In the genomic region with DNA sequence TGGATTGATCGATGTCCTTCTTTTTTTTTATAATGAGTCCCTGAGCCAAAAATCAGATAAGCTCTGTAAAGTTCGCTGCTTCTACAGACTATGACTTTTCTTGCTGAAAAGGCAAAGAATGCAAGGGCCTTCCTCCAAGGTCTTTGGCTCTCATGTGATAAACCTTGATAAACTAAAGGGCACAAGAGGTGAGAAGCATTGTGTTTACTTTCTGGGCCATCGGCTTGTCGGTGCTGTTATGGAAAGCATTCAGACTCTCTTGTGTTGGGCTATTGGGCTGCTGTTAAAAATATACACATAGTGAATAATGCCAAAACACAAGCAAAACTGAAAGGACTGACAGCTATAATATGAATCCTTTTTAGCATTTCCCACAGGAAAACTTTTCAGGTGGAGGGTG, we compare ENCODE assay signal across 17 cellular contexts.
DNase-seq lines count a peak whose midpoint lies in the region; ATAC-seq and TF ChIP-seq lines count a peak whose summit lies in the region.
"Had no signal": no experiment of that assay in that cellular context is flagged by ENCODE, and none has a peak within 500 bp of the region (broad histone marks: within the 10 kb centered on the region; RNA-seq: fewer than 3 reads in every experiment).

No MANE protein-coding gene starts in this region.

- POLR2A ChIA-PET in IMR-90 (lab: Charles Lee; ENCODE audit: unreplicated experiment) = no interaction called here

- H3K36me3 ChIP-seq in IMR-90 (ENCODE audit: control insufficient read depth, insufficient read depth, low read length) = no peaks in the 10 kb centered on the region
- no peaks in the 10 kb centered on the region for H3K36me3 ChIP-seq in Karpas-422 (ENCODE audit: insufficient read depth, low read length)
- no peaks in the 10 kb centered on the region for H3K36me3 ChIP-seq in parathyroid adenoma (ENCODE audit: control insufficient read depth, insufficient read depth, low read length)
- H3K36me3 ChIP-seq: BE2C had no signal

- no CpG with 5 or more reads among the region's 4 CpGs for WGBS in IMR-90 (ENCODE audit: extremely low coverage in 2 of 2, insufficient read length in 1 of 2), 2 experiments

- H4K8ac ChIP-seq in IMR-90 (ENCODE audit: low read depth in 2 of 2, low read length in 2 of 2) = no peak overlapping the region

- intact Hi-C loops in IMR-90 (cut with micrococcal nuclease) = loop anchor here (10.0 kb wide), 1 partner anchor 1249 kb away; no protein-coding TSS in a partner anchor

- dilution Hi-C loops in IMR-90 (cut with HindIII; ENCODE audit: low sequenced_read_pairs, unreplicated experiment) = no loop called here

- H3K4me2 ChIP-seq in IMR-90 (ENCODE audit: low read depth, low read length) (no peak overlapping the region), Karpas-422 (ENCODE audit: low read depth, low read length, poor library complexity, severe bottlenecking) (no peak overlapping the region), parathyroid adenoma (ENCODE audit: low read length) (peak overlapping the region; percentile 29)
- H3K4me2 ChIP-seq: A549 had no signal

- no peak for ATAC-seq in IMR-90 (ENCODE audit: low read depth)
- ATAC-seq: A549 had no signal

- TF ChIP-seq CTCF in IMR-90 (conservative IDR thresholded peaks at IDR 0.05; ENCODE audit: low read depth, low read length) (no peak), parathyroid adenoma (IDR thresholded peaks at IDR 0.05) (no peak)

- H3K27me3 ChIP-seq in IMR-90 (ENCODE audit: control insufficient read depth, insufficient read depth, low read length) (no peaks in the 10 kb centered on the region), Karpas-422 (ENCODE audit: low read length) (no peaks in the 10 kb centered on the region), parathyroid adenoma (ENCODE audit: control insufficient read depth, insufficient read depth, low read length) (no peaks in the 10 kb centered on the region)
- H3K27me3 ChIP-seq: BE2C had no signal

- no peak overlapping the region for H4K5ac ChIP-seq in IMR-90 (ENCODE audit: low read depth, low read length)

- H2AK5ac ChIP-seq in IMR-90 (ENCODE audit: low read depth, low read length) = no peak overlapping the region

- H3K79me2 ChIP-seq in Karpas-422 (ENCODE audit: low read length) (no peaks in the 10 kb centered on the region), parathyroid adenoma (no peaks in the 10 kb centered on the region)

- no peak overlapping the region for H2BK15ac ChIP-seq in IMR-90 (ENCODE audit: low read depth, low read length)

- H3K4ac ChIP-seq in IMR-90 (ENCODE audit: low read depth, low read length) = no peak overlapping the region

- H3K14ac ChIP-seq in IMR-90 (replicated peaks; ENCODE audit: low read depth, low read length) = 0 out of 2 replicates have a peak overlapping the region, but pooled peaks have one; percentile 15

- H4K20me1 ChIP-seq in IMR-90 (ENCODE audit: insufficient read depth, low read length) (no peaks in the 10 kb centered on the region), Karpas-422 (ENCODE audit: insufficient read depth, low read depth, low read length) (no peaks in the 10 kb centered on the region)

- H2BK5ac ChIP-seq in IMR-90 (ENCODE audit: low read depth, low read length, poor library complexity, severe bottlenecking) = no peak overlapping the region

- in situ Hi-C loops in IMR-90 (cut with MboI; ENCODE audit: low sequenced_read_pairs) = loop anchor here (25.0 kb wide), 1 partner anchor 767 kb away; no protein-coding TSS in a partner anchor

- no peak overlapping the region for H3K9ac ChIP-seq in IMR-90 (ENCODE audit: low read depth, low read length)
- H3K9ac ChIP-seq in Karpas-422 (ENCODE audit: low read length) = no peak overlapping the region
- no peak overlapping the region for H3K9ac ChIP-seq in parathyroid adenoma

- no peak overlapping the region for H3K27ac ChIP-seq in IMR-90 (ENCODE audit: insufficient read depth, low read length)
- H3K27ac ChIP-seq in Karpas-422 (ENCODE audit: low read length) = peak overlapping the region; percentile 100; the same call in 1 of the 2 replicates
- H3K27ac ChIP-seq in parathyroid adenoma = no peak overlapping the region
- H3K27ac ChIP-seq: A549, C4-2B, HL-60 had no signal

- H2BK20ac ChIP-seq in IMR-90 (ENCODE audit: low read depth, low read length) = 0 out of 2 replicates have a peak overlapping the region, but pooled peaks have one; percentile 14

- no peak overlapping the region for H2AK9ac ChIP-seq in IMR-90 (replicated peaks; ENCODE audit: low read depth, low read length, poor library complexity)

- H3K4me1 ChIP-seq in IMR-90 (ENCODE audit: control insufficient read depth, insufficient read depth, low read length) (no peaks in the 10 kb centered on the region), Karpas-422 (ENCODE audit: low read length) (peaks cover 69% of the 10 kb centered on the region), parathyroid adenoma (no peaks in the 10 kb centered on the region)
- H3K4me1 ChIP-seq: A549, BE2C had no signal

- no peak overlapping the region for H3K18ac ChIP-seq in IMR-90 (ENCODE audit: low read depth, low read length)

- H4K91ac ChIP-seq in IMR-90 (ENCODE audit: insufficient read depth, low read depth, low read length) = no peak overlapping the region

- H2AFZ ChIP-seq in IMR-90 (replicated peaks; ENCODE audit: low read length, poor library complexity) = no peak overlapping the region
- H2AFZ ChIP-seq in Karpas-422 (ENCODE audit: low read length) = 0 out of 2 replicates have a peak overlapping the region, but pooled peaks have one; percentile 19
- no peak overlapping the region for H2AFZ ChIP-seq in parathyroid adenoma

- no peaks in the 10 kb centered on the region for H3K79me1 ChIP-seq in IMR-90 (ENCODE audit: low read depth in 1 of 2, low read length in 2 of 2)

- no peak overlapping the region for H3K56ac ChIP-seq in IMR-90 (ENCODE audit: extremely low read depth, insufficient read depth, low read length)

- no peaks in the 10 kb centered on the region for H3K9me1 ChIP-seq in IMR-90 (ENCODE audit: insufficient read depth, low read length)

- TF ChIP-seq RAD21 in IMR-90 (IDR thresholded peaks at IDR 0.05; ENCODE audit: low read length) = no peak

- H3K4me3 ChIP-seq in IMR-90 (ENCODE audit: insufficient read depth, low read depth, low read length) (no peak overlapping the region), Karpas-422 (ENCODE audit: low read length) (no peak overlapping the region), parathyroid adenoma (ENCODE audit: low read depth, low read length) (no peak overlapping the region)
- H3K4me3 ChIP-seq: A549 had no signal

- BruUV-seq in IMR-90 (replicated peaks; lab: Mats Ljungman, UMichigan) = no TSS peak

- CTCF ChIA-PET in IMR-90 (lab: Yijun Ruan, JAX) = no interaction called here

- TF ChIP-seq POLR2A in IMR-90 (IDR thresholded peaks at IDR 0.05; ENCODE audit: low read depth, low read length) = no peak

- no peak overlapping the region for H3K23ac ChIP-seq in IMR-90 (ENCODE audit: low read depth, low read length)

- no peaks in the 10 kb centered on the region for H3K9me2 ChIP-seq in Karpas-422 (replicated peaks; ENCODE audit: insufficient read depth, low read length)

- no peaks in the 10 kb centered on the region for H3K9me3 ChIP-seq in IMR-90 (ENCODE audit: control insufficient read depth, insufficient read depth, low read length)
- H3K9me3 ChIP-seq in Karpas-422 (ENCODE audit: low read length) = no peaks in the 10 kb centered on the region
- H3K9me3 ChIP-seq in parathyroid adenoma (ENCODE audit: control insufficient read depth, low read length) = no peaks in the 10 kb centered on the region
- H3K9me3 ChIP-seq: A549, BE2C had no signal

- H2BK120ac ChIP-seq in IMR-90 (ENCODE audit: low read depth, low read length) = no peak overlapping the region

- DNase-seq in IMR-90 = no peak
- DNase-seq in Karpas-422 = no peak
- DNase-seq in iPS-NIHi11 (ENCODE audit: low spot score) = peak; percentile 14
- no peak for DNase-seq in kidney tubule cell (ENCODE audit: low spot score)
- no peak for DNase-seq in OCI-M2 (lab: John Stamatoyannopoulos, UW; ENCODE audit: unreplicated experiment)
- DNase-seq: BE2C; CD4-positive, alpha-beta memory T cell; COR-L47; DMS153; DMS79 treated with DMSO at 0.1 percent for 48 hours; EL; HCEC 1CT; HFFc6 had no signal

TF ChIP-seq in IMR-90, 13 proteins besides CTCF, POLR2A, EP300 and RAD21:
- TF ChIP-seq, protein P1, sequence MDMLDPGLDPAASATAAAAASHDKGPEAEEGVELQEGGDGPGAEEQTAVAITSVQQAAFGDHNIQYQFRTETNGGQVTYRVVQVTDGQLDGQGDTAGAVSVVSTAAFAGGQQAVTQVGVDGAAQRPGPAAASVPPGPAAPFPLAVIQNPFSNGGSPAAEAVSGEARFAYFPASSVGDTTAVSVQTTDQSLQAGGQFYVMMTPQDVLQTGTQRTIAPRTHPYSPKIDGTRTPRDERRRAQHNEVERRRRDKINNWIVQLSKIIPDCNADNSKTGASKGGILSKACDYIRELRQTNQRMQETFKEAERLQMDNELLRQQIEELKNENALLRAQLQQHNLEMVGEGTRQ (IDR thresholded peaks at IDR 0.05; ENCODE audit: low read depth, low read length) = no peak
- no peak for TF ChIP-seq BHLHE40 (IDR thresholded peaks at IDR 0.05; ENCODE audit: low read depth, low read length)
- TF ChIP-seq FOS (IDR thresholded peaks at IDR 0.05; ENCODE audit: low read depth, low read length) = no peak
- no peak for TF ChIP-seq MXI1 (IDR thresholded peaks at IDR 0.05; ENCODE audit: borderline replicate concordance, low read depth, low read length)
- no peak for TF ChIP-seq MAFK (IDR thresholded peaks at IDR 0.05; ENCODE audit: low read depth, low read length)
- TF ChIP-seq CHD1 (IDR thresholded peaks at IDR 0.05; ENCODE audit: low read depth, low read length) = no peak
- TF ChIP-seq RFX5 (IDR thresholded peaks at IDR 0.05; ENCODE audit: low read depth, low read length) = no peak
- TF ChIP-seq, protein P2, sequence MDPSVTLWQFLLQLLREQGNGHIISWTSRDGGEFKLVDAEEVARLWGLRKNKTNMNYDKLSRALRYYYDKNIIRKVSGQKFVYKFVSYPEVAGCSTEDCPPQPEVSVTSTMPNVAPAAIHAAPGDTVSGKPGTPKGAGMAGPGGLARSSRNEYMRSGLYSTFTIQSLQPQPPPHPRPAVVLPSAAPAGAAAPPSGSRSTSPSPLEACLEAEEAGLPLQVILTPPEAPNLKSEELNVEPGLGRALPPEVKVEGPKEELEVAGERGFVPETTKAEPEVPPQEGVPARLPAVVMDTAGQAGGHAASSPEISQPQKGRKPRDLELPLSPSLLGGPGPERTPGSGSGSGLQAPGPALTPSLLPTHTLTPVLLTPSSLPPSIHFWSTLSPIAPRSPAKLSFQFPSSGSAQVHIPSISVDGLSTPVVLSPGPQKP (IDR thresholded peaks at IDR 0.05; ENCODE audit: borderline replicate concordance, low read depth, low read length) = no peak
- TF ChIP-seq RCOR1 (IDR thresholded peaks at IDR 0.05; ENCODE audit: insufficient replicate concordance, low read length) = no peak
- TF ChIP-seq MAZ (IDR thresholded peaks at IDR 0.05; ENCODE audit: borderline replicate concordance, low read depth, low read length) = no peak
- no peak for TF ChIP-seq CEBPB (IDR thresholded peaks at IDR 0.05; ENCODE audit: low read depth, low read length)
- TF ChIP-seq NFE2L2 (IDR thresholded peaks at IDR 0.05; ENCODE audit: low read depth, low read length) = no peak
